Comparison of ENCODE assay signal across 8 cellular contexts in the genomic region with DNA sequence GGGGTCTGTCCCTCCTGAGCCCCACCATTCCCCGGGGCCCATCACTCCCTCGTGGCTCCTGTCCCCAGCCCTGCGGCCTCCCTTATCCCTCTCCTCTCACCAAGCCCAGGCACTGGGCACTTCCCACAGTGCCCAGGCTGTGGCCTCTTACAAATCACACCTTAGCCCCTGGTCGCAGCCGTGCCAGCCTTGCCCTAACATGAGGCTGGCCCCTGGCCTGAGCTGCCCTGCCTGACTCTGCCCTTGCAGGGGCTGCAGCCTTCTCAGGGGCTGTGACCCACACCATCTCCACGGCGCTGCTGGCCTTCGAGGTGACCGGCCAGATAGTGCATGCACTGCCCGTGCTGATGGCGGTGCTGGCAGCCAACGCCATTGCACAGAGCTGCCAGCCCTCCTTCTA. TPM values are rescaled to one million over a fixed set of nuclear protein-coding genes. Genes with fewer than 3 reads are reported as not detected.
"Had no signal": no experiment of that assay in that cellular context is flagged by ENCODE, and none has a peak within 500 bp of the region (broad histone marks: within the 10 kb centered on the region; RNA-seq: fewer than 3 reads in every experiment).

No MANE protein-coding gene starts in this region.

RNA-seq across cellular contexts. Expression of a gene that starts 8.4 kb away (rescaled TPM):
- total RNA-seq: OCI-LY7, PC-3, Peyer's patch, RPMI7951, SJCRH30, SJSA1 had no signal

RNA-seq across cellular contexts. Expression of a gene that starts 21.5 kb away (rescaled TPM):
- total RNA-seq: OCI-LY7, RPMI7951, SJCRH30 had no signal

RNA-seq across cellular contexts. Expression of a gene that starts 30.1 kb away (rescaled TPM):
- total RNA-seq: OCI-LY7, PC-3, SJSA1, SK-MEL-5 had no signal

RNA-seq across cellular contexts. Expression of a gene that starts 34.1 kb away (rescaled TPM):
- total RNA-seq: OCI-LY7, PC-3, PC-9, SJSA1 had no signal

RNA-seq across cellular contexts. Expression of a gene that starts 47.9 kb away (rescaled TPM):
- total RNA-seq: OCI-LY7, PC-3, PC-9, Peyer's patch, RPMI7951, SJCRH30, SJSA1, SK-MEL-5 had no signal
